ENCODE assay signal across 9 cellular contexts in the genomic region with DNA sequence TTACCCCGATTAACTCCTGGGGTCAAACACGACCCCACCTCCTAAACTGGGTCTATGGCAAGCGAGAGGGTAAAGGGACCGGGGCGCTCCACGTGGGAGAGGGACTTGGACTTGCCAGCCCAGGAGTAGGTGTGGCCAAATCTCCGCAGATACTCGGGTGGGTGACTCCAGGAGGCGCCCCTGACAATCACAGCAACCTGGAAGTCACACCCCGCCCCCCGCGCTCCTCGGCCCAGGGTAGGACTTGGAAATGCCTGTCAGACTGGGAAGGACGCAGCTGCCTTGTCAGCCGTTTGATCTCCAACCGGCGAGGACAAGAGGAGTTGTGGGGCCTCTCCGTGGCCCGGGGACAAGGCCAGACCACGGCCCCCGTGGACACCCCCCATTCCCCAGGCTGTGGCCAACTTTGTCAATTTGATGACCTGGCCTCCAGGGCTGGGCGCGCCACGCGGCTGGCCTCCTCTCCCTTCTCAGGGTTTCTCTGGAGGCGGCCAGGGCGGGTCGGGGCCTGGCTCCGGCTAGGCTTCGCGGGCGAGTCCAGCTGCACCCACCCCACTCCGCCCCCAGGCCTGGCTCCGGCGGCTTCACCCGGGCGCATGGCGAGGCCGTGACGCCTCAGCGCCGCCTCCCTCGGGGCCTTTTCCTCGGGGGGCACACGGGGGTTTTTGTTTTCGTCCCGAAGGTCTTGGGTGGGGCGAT. TPM values are rescaled to one million over a fixed set of nuclear protein-coding genes. Genes with fewer than 3 reads are reported as not detected.
DNase-seq lines count a peak whose midpoint lies in the region; ATAC-seq and TF ChIP-seq lines count a peak whose summit lies in the region.
"Had no signal": no experiment of that assay in that cellular context is flagged by ENCODE, and none has a peak within 500 bp of the region (broad histone marks: within the 10 kb centered on the region; RNA-seq: fewer than 3 reads in every experiment).

No MANE protein-coding gene starts in this region.

- TF ChIP-seq RAD21 in HCT116 (IDR thresholded peaks at IDR 0.05; ENCODE audit: low read depth), result no peak

- in situ Hi-C loops in ACHN (cut with HindIII; ENCODE audit: low pct_ligation_motif_present, low pct_unique_long_range_greater_than_20kb, low sequenced_read_pairs), result no loop called here

- H3K27me3 ChIP-seq in HCT116 (ENCODE audit: insufficient read depth, low read length) (peaks cover 31% of the 10 kb centered on the region), duodenal mucosa (ENCODE audit: control insufficient read depth in 1 of 2, insufficient read depth in 2 of 2, low read length in 2 of 2) (peaks cover 0 to under 1% of the 10 kb centered on the region in 2 donors)

- DNase-seq in HCT116 (ENCODE audit: low read depth, low spot score) (no peak), RPMI7951 (ENCODE audit: low read depth) (peak; percentile 19), progenitor cell of endocrine pancreas (ENCODE audit: low spot score, unreplicated experiment) (peak; percentile 28), dedifferentiated amniotic fluid mesenchymal stem cell (ENCODE audit: extremely low spot score) (no peak), ACHN (no peak)

- no peak overlapping the region for H3K4me3 ChIP-seq in HCT116 (replicated peaks in 1 of 2; ENCODE audit: low read depth in 1 of 2, low read length in 2 of 2)
- H3K4me3 ChIP-seq in duodenal mucosa (ENCODE audit: low read depth in 1 of 2, low read length in 2 of 2), result peak overlapping the region; percentile 67 to 80

- CTCF ChIA-PET in HCT116 (lab: Charles Lee), result no interaction called here

- H4K20me1 ChIP-seq in HCT116 (ENCODE audit: insufficient read depth), result no peaks in the 10 kb centered on the region

- TF ChIP-seq CTCF in HCT116 (IDR thresholded peaks at IDR 0.05 in 2 of 3, conservative IDR thresholded peaks at IDR 0.05 in 1 of 3; ENCODE audit: borderline replicate concordance in 1 of 3, insufficient read depth in 1 of 3, low read depth in 2 of 3, low read length in 2 of 3), result no peak
- no peak for TF ChIP-seq CTCF in progenitor cell of endocrine pancreas (IDR thresholded peaks at IDR 0.05; ENCODE audit: unreplicated experiment)

- ATAC-seq in HCT116 (no peak), GM18858 (IDR thresholded peaks at IDR 0.05; ENCODE audit: unreplicated experiment) (no peak), GM21528 (IDR thresholded peaks at IDR 0.05; ENCODE audit: low FRiP score, unreplicated experiment) (no peak)

- peak; percentile 52 for TF ChIP-seq POLR2A in HCT116 (IDR thresholded peaks at IDR 0.05; ENCODE audit: borderline replicate concordance, extremely low read depth, insufficient read depth, insufficient read length)

- H3K4me3 Mint-ChIP-seq in progenitor cell of endocrine pancreas (ENCODE audit: low read depth), result peak overlapping the region; percentile 72

- H3K4me1 Mint-ChIP-seq in progenitor cell of endocrine pancreas (ENCODE audit: low read depth), result peaks cover 27% of the 10 kb centered on the region

- H3K9me3 ChIP-seq in HCT116 (ENCODE audit: control insufficient read depth in 1 of 2, insufficient read depth in 1 of 2, low read depth in 1 of 2, low read length in 2 of 2) (no peaks in the 10 kb centered on the region), duodenal mucosa (ENCODE audit: control insufficient read depth in 1 of 2, low read length in 2 of 2) (no peaks in the 10 kb centered on the region)

- no peak overlapping the region for H3K9ac ChIP-seq in HCT116 (ENCODE audit: low read length)
- peak overlapping the region; percentile 44 to 54 for H3K9ac ChIP-seq in duodenal mucosa (ENCODE audit: low read depth in 1 of 2, low read length in 2 of 2)

- intact Hi-C loops in HCT116 (cut with micrococcal nuclease), result loop anchor here (2.0 to 5.0 kb wide), 2 partner anchors 236 to 364 kb away; no protein-coding TSS in a partner anchor

- H3K36me3 Mint-ChIP-seq in progenitor cell of endocrine pancreas (ENCODE audit: insufficient read depth), result no peaks in the 10 kb centered on the region

- H3K27ac Mint-ChIP-seq in progenitor cell of endocrine pancreas, result peak overlapping the region; percentile 36

- H3K36me3 ChIP-seq in HCT116 (ENCODE audit: control insufficient read depth in 1 of 2, insufficient read depth in 2 of 2, low read length in 2 of 2), result no peaks in the 10 kb centered on the region
- no peaks in the 10 kb centered on the region for H3K36me3 ChIP-seq in duodenal mucosa (ENCODE audit: control insufficient read depth in 1 of 2, insufficient read depth in 2 of 2, low read length in 2 of 2)

- H3K9me3 Mint-ChIP-seq in progenitor cell of endocrine pancreas (ENCODE audit: low read depth), result no peaks in the 10 kb centered on the region

- no TSS peak for BruUV-seq in HCT116 (replicated peaks; lab: Mats Ljungman, UMichigan)

- POLR2A ChIA-PET in HCT116 (lab: Charles Lee), result no interaction called here

- H3K27me3 Mint-ChIP-seq in progenitor cell of endocrine pancreas, result peaks cover 75% of the 10 kb centered on the region

- RAD21 ChIA-PET in HCT116 (lab: Charles Lee; ENCODE audit: low non-redundant PET in 1 of 2, low total read pairs in 2 of 2, uncharacterized antibody in 2 of 2, unreplicated experiment in 2 of 2), result no interaction called here

- no peak overlapping the region; the same call in 1 of the 2 replicates for H3K27ac ChIP-seq in HCT116 (ENCODE audit: low read depth, low read length)
- H3K27ac ChIP-seq in duodenal mucosa (ENCODE audit: low read depth, low read length), result peak overlapping the region; percentile 78

- peak overlapping the region; percentile 98 for H2AFZ ChIP-seq in HCT116 (ENCODE audit: low read depth, low read length, poor library complexity, severe bottlenecking)

- no peaks in the 10 kb centered on the region for H3K9me2 ChIP-seq in HCT116 (ENCODE audit: insufficient read depth)

- peaks cover 11 to 36% of the 10 kb centered on the region in 2 experiments; a peak in 3 of 4 replicates for H3K4me1 ChIP-seq in HCT116 (ENCODE audit: control insufficient read depth in 1 of 2, insufficient read depth in 2 of 2, low read length in 2 of 2)
- peaks cover 0 to 14% of the 10 kb centered on the region in 2 donors for H3K4me1 ChIP-seq in duodenal mucosa (ENCODE audit: control insufficient read depth in 1 of 2, insufficient read depth in 2 of 2, low read length in 2 of 2)

- peak overlapping the region; percentile 97 for H3K4me2 ChIP-seq in HCT116 (ENCODE audit: low read length)

- H3K79me2 ChIP-seq in HCT116 (ENCODE audit: insufficient read depth, low read length), result no peaks in the 10 kb centered on the region

TF ChIP-seq in HCT116, 20 proteins besides CTCF, POLR2A, EP300 and RAD21:
- TF ChIP-seq ZFX (IDR thresholded peaks at IDR 0.05) (peak; percentile 76; the same call in 1 of the 2 replicates), ATF3 (IDR thresholded peaks at IDR 0.05) (no peak), TCF7L2 (IDR thresholded peaks at IDR 0.05; ENCODE audit: borderline replicate concordance, extremely low read depth, insufficient read depth, insufficient read length) (peak; percentile 90)

RNA-seq across cellular contexts. Expression of gene BCL11B, which starts 1.2 kb away (rescaled TPM):
- total RNA-seq in HCT116 (2021; ENCODE audit: unreplicated experiment) (1.1 TPM), progenitor cell of endocrine pancreas (2.3 and 2.9 TPM in 2 replicates)
- 0.11 and 0.23 TPM in 2 replicates for polyA plus RNA-seq in HCT116 (2012)
- total RNA-seq in RPMI7951 (2014; rRNA removed; shearing (Covaris generic)), result 0.10 and 0.12 TPM in 2 replicates
- total RNA-seq: LHCN-M2 had no signal

Comparison
In these comparisons a context has a peak if more than half of its experiments do, and no peak if none do; other contexts are left out.
1. DNase-seq: peak in RPMI7951 (single experiment) and progenitor cell of endocrine pancreas (single experiment); none in HCT116 (single experiment), dedifferentiated amniotic fluid mesenchymal stem cell (single experiment) and ACHN (single experiment).
2. H3K4me3 ChIP-seq: peak in duodenal mucosa (2 of 2); none in HCT116 (0 of 2).